17 cellular contexts compared by ENCODE assay signal in the genomic region with DNA sequence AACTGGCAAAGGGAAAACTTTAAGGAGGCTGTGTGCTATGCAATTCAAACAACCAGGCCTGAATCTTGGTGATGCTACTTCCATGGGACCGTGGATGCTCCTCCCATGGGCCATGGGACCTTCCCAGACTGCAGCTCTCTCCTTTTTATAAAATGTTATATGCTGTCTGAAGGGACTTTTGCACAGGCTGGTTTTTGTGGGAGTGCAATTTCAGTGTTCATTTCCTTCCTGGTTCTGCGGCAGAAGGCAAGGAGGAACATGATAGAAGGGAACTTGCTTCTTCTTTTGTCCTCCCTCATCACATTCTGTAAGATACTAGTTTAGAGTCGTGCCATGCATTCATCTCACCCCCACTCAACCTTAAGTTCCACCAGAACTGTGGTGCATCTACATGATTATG.
DNase-seq lines count a peak whose midpoint lies in the region; ATAC-seq and TF ChIP-seq lines count a peak whose summit lies in the region.
"Had no signal": no experiment of that assay in that cellular context is flagged by ENCODE, and none has a peak within 500 bp of the region (broad histone marks: within the 10 kb centered on the region; RNA-seq: fewer than 3 reads in every experiment).

No MANE protein-coding gene starts in this region.

- H3K4me3 ChIP-seq in CD4-positive, alpha-beta memory T cell (ENCODE audit: low read length in 2 of 2): no peak overlapping the region
- no peak overlapping the region for H3K4me3 ChIP-seq in NB4 (ENCODE audit: low read depth, low read length)
- peak overlapping the region; percentile 39 to 44 for H3K4me3 ChIP-seq in neutrophil (ENCODE audit: low read depth in 1 of 2, low read length in 1 of 2)
- H3K4me3 ChIP-seq: esophagus muscularis mucosa, neural progenitor cell, testis had no signal

- peaks cover 1 to 27% (median 14%) of the 10 kb centered on the region in 4 donors for H3K4me1 Mint-ChIP-seq in CD4-positive, alpha-beta memory T cell
- peaks cover 20% of the 10 kb centered on the region for H3K4me1 Mint-ChIP-seq in activated T-helper 17 cell treated with anti-CD3 and anti-CD28 coated beads, Interleukin-2, amount 50 U/mL, for 72 hours
- H3K4me1 Mint-ChIP-seq in CD4-positive, alpha-beta T cell (ENCODE audit: low read depth): no peaks in the 10 kb centered on the region
- H3K4me1 Mint-ChIP-seq: immature natural killer cell had no signal

- H3K9me3 ChIP-seq in CD4-positive, alpha-beta memory T cell (ENCODE audit: control insufficient read depth in 1 of 2, low read length in 2 of 2): no peaks in the 10 kb centered on the region
- no peaks in the 10 kb centered on the region for H3K9me3 ChIP-seq in neutrophil
- no peaks in the 10 kb centered on the region for H3K9me3 ChIP-seq in CD4-positive, alpha-beta T cell (ENCODE audit: control insufficient read depth, low read length)
- H3K9me3 ChIP-seq: esophagus muscularis mucosa, testis had no signal

- intact Hi-C loops in CD4-positive, alpha-beta memory T cell (cut with micrococcal nuclease): no loop called here
- intact Hi-C loops in CD4-positive, alpha-beta T cell (cut with DNase I, micrococcal nuclease): no loop called here

- peak overlapping the region in 6 of 8 donors; percentile 4 to 44 (median 27) for H3K4me3 Mint-ChIP-seq in CD4-positive, alpha-beta memory T cell
- H3K4me3 Mint-ChIP-seq in activated T-helper 17 cell treated with anti-CD3 and anti-CD28 coated beads, Interleukin-2, amount 50 U/mL, for 72 hours: peak overlapping the region; percentile 16
- no peak overlapping the region for H3K4me3 Mint-ChIP-seq in CD4-positive, alpha-beta T cell
- H3K4me3 Mint-ChIP-seq: activated naive CD8-positive, alpha-beta T cell; immature natural killer cell; mesothelial cell of epicardium; neural progenitor cell had no signal

- peaks cover 9% of the 10 kb centered on the region for H3K4me1 ChIP-seq in CD4-positive, alpha-beta memory T cell (ENCODE audit: insufficient read depth, low read length)
- peaks cover 40 to 60% of the 10 kb centered on the region in 2 experiments for H3K4me1 ChIP-seq in neutrophil (ENCODE audit: control insufficient read depth in 1 of 2, insufficient read depth in 1 of 2, low read depth in 1 of 2, low read length in 1 of 2)

- H3K27ac ChIP-seq in CD4-positive, alpha-beta memory T cell (ENCODE audit: low read depth, low read length): no peak overlapping the region
- peak overlapping the region; percentile 84 for H3K27ac ChIP-seq in neutrophil
- no peak overlapping the region for H3K27ac ChIP-seq in CD4-positive, alpha-beta T cell (ENCODE audit: low read depth, low read length)
- H3K27ac ChIP-seq: neural progenitor cell, RWPE1, testis had no signal

- no peaks in the 10 kb centered on the region for H3K36me3 ChIP-seq in CD4-positive, alpha-beta memory T cell (ENCODE audit: insufficient read depth, low read length)
- no peaks in the 10 kb centered on the region for H3K36me3 ChIP-seq in neutrophil
- H3K36me3 ChIP-seq: neural progenitor cell had no signal

- CTCF ChIA-PET in CD4-positive, alpha-beta memory T cell (lab: Charles Lee; ENCODE audit: partially characterized antibody): interaction anchor here (1.0 to 7.8 kb wide), 2 partner anchors 10 to 14 kb away, joined by 3 to 49 read pairs; no protein-coding TSS in a partner anchor
- CTCF ChIA-PET in CD4-positive, alpha-beta T cell (lab: Charles Lee): no interaction called here

- DNase-seq in CD4-positive, alpha-beta memory T cell: no peak
- peak; percentile 48 for DNase-seq in NB4 (ENCODE audit: low read depth)
- DNase-seq in DMS153 treated with DMSO at 0.1 percent for 48 hours (lab: John Stamatoyannopoulos, UW; ENCODE audit: unreplicated experiment): no peak
- no peak for DNase-seq in CD4-positive, alpha-beta T cell
- DNase-seq: DMS153, immature natural killer cell, T-helper 2 cell, testis had no signal

- H3K9me3 Mint-ChIP-seq in CD4-positive, alpha-beta memory T cell: no peaks in the 10 kb centered on the region
- H3K9me3 Mint-ChIP-seq in activated T-helper 17 cell treated with anti-CD3 and anti-CD28 coated beads, Interleukin-2, amount 50 U/mL, for 72 hours: no peaks in the 10 kb centered on the region
- no peaks in the 10 kb centered on the region for H3K9me3 Mint-ChIP-seq in CD4-positive, alpha-beta T cell
- H3K9me3 Mint-ChIP-seq: immature natural killer cell, mesothelial cell of epicardium, neural progenitor cell had no signal

- POLR2A ChIA-PET in CD4-positive, alpha-beta memory T cell (lab: Charles Lee; ENCODE audit: partially characterized antibody): interaction anchor here (0.6 kb wide), 1 partner anchor 15 kb away, joined by 4 read pairs; no protein-coding TSS in a partner anchor
- POLR2A ChIA-PET in CD4-positive, alpha-beta T cell (lab: Charles Lee): no interaction called here

- no peaks in the 10 kb centered on the region for H3K27me3 Mint-ChIP-seq in CD4-positive, alpha-beta memory T cell
- H3K27me3 Mint-ChIP-seq in activated T-helper 17 cell treated with anti-CD3 and anti-CD28 coated beads, Interleukin-2, amount 50 U/mL, for 72 hours: no peaks in the 10 kb centered on the region
- H3K27me3 Mint-ChIP-seq in CD4-positive, alpha-beta T cell: no peaks in the 10 kb centered on the region
- H3K27me3 Mint-ChIP-seq: activated naive CD8-positive, alpha-beta T cell had no signal

- no peaks in the 10 kb centered on the region for H3K27me3 ChIP-seq in CD4-positive, alpha-beta memory T cell (ENCODE audit: insufficient read depth, low read length)
- H3K27me3 ChIP-seq in neutrophil: no peaks in the 10 kb centered on the region
- H3K27me3 ChIP-seq in CD4-positive, alpha-beta T cell (ENCODE audit: control insufficient read depth, insufficient read depth, low read length): no peaks in the 10 kb centered on the region
- H3K27me3 ChIP-seq: esophagus muscularis mucosa, neural progenitor cell, testis had no signal

- peak overlapping the region in 6 of 7 donors; percentile 21 to 85 (median 48) for H3K27ac Mint-ChIP-seq in CD4-positive, alpha-beta memory T cell
- peak overlapping the region; percentile 20 for H3K27ac Mint-ChIP-seq in activated T-helper 17 cell treated with anti-CD3 and anti-CD28 coated beads, Interleukin-2, amount 50 U/mL, for 72 hours
- H3K27ac Mint-ChIP-seq in CD4-positive, alpha-beta T cell: no peak overlapping the region
- H3K27ac Mint-ChIP-seq: activated naive CD8-positive, alpha-beta T cell; immature natural killer cell had no signal

- TF ChIP-seq CTCF in NB4 (IDR thresholded peaks at IDR 0.05; ENCODE audit: low read depth, low read length): no peak
- TF ChIP-seq CTCF in neutrophil (IDR thresholded peaks at IDR 0.05): no peak
- no peak for TF ChIP-seq CTCF in CD4-positive, alpha-beta T cell (IDR thresholded peaks at IDR 0.05)

- no peak for ATAC-seq in activated T-helper 17 cell treated with anti-CD3 and anti-CD28 coated beads, Interleukin-2, amount 50 U/mL, for 72 hours (replicated peaks)
- ATAC-seq in HG02678 (IDR thresholded peaks at IDR 0.05; ENCODE audit: unreplicated experiment) (no peak), HG02973 (IDR thresholded peaks at IDR 0.05; ENCODE audit: unreplicated experiment) (no peak)
- ATAC-seq in CD4-positive, alpha-beta T cell (ENCODE audit: poor library complexity): no peak

- TF ChIP-seq POLR2A in NB4 (IDR thresholded peaks at IDR 0.05; ENCODE audit: extremely low read depth, insufficient read length): no peak

- H3K36me3 Mint-ChIP-seq in CD4-positive, alpha-beta memory T cell: no peaks in the 10 kb centered on the region
- no peaks in the 10 kb centered on the region for H3K36me3 Mint-ChIP-seq in activated T-helper 17 cell treated with anti-CD3 and anti-CD28 coated beads, Interleukin-2, amount 50 U/mL, for 72 hours (ENCODE audit: low read depth)
- H3K36me3 Mint-ChIP-seq in CD4-positive, alpha-beta T cell (ENCODE audit: low read depth): no peaks in the 10 kb centered on the region
- H3K36me3 Mint-ChIP-seq: activated naive CD8-positive, alpha-beta T cell; immature natural killer cell; mesothelial cell of epicardium had no signal

Comparison
In these comparisons a context has a peak if more than half of its experiments do, and no peak if none do; other contexts are left out.
1. H3K4me3 ChIP-seq: peak in neutrophil (2 of 2); none in CD4-positive, alpha-beta memory T cell (0 of 2) and NB4 (single experiment).